ENCODE assay signal across 13 cellular contexts in genomic region chr6:53042112-53042511, GRCh38. TPM values are rescaled to one million over a fixed set of nuclear protein-coding genes. Genes with fewer than 3 reads are reported as not detected.
DNase-seq lines count a peak whose midpoint lies in the region; ATAC-seq and TF ChIP-seq lines count a peak whose summit lies in the region.
"Had no signal": no experiment of that assay in that cellular context is flagged by ENCODE, and none has a peak within 500 bp of the region (broad histone marks: within the 10 kb centered on the region; RNA-seq: fewer than 3 reads in every experiment).

No MANE protein-coding gene starts in this region.

- H3K36me3 ChIP-seq in adipocyte (ENCODE audit: control insufficient read depth, insufficient read depth, low read length, severe bottlenecking): peaks cover 32% of the 10 kb centered on the region
- H3K36me3 ChIP-seq in skeletal muscle tissue (ENCODE audit: control insufficient read depth in 3 of 3, insufficient read depth in 3 of 3, low read length in 3 of 3): peaks cover 20 to 31% (median 27%) of the 10 kb centered on the region in 3 donors

- ATAC-seq in GM21515 (IDR thresholded peaks at IDR 0.05; ENCODE audit: unreplicated experiment) (no peak), GM21423 (IDR thresholded peaks at IDR 0.05; ENCODE audit: unreplicated experiment) (no peak)

- peak overlapping the region; percentile 73 for H3K4me3 Mint-ChIP-seq in HFFc6

- H3K9me3 Mint-ChIP-seq in HFFc6: no peaks in the 10 kb centered on the region

- H3K4me1 Mint-ChIP-seq in HFFc6 (ENCODE audit: low read depth): peaks cover 81% of the 10 kb centered on the region

- TF ChIP-seq CTCF in HFFc6 (IDR thresholded peaks at IDR 0.05): no peak

- H3K27me3 ChIP-seq in adipocyte (replicated peaks; ENCODE audit: control insufficient read depth, insufficient read depth, low read length): no peaks in the 10 kb centered on the region
- H3K27me3 ChIP-seq in skeletal muscle tissue (ENCODE audit: control insufficient read depth in 3 of 3, insufficient read depth in 3 of 3, low read length in 3 of 3): no peaks in the 10 kb centered on the region
- H3K27me3 ChIP-seq: colonic mucosa, testis had no signal

- H3K9ac ChIP-seq in adipocyte (ENCODE audit: low read length) (peak overlapping the region; percentile 70), skeletal muscle tissue (ENCODE audit: low read depth in 1 of 3, low read length in 3 of 3) (no peak overlapping the region)

- peak overlapping the region; percentile 57 for H3K27ac ChIP-seq in skeletal muscle tissue (ENCODE audit: low read depth, low read length)
- H3K27ac ChIP-seq: colonic mucosa, testis had no signal

- peak overlapping the region; percentile 82 for H3K27ac Mint-ChIP-seq in HFFc6

- peak; percentile 93 for DNase-seq in HFFc6
- peak; percentile 91 for DNase-seq in adipocyte (ENCODE audit: low read depth)
- peak; percentile 78 for DNase-seq in fibroblast of the conjunctiva (ENCODE audit: low read depth)
- DNase-seq in stimulated activated naive CD4-positive, alpha-beta T cell (lab: John Stamatoyannopoulos, UW): no peak
- DNase-seq in posterior cingulate gyrus: no peak
- DNase-seq: activated CD8-positive, alpha-beta memory T cell treated with anti-CD3 and anti-CD28 coated beads for 24 hours; colonic mucosa; SHP77 treated with DMSO at 0.1 percent for 48 hours; testis had no signal

- peak overlapping the region; percentile 70 for H3K4me3 ChIP-seq in adipocyte (ENCODE audit: low read length)
- no peak overlapping the region for H3K4me3 ChIP-seq in skeletal muscle tissue (ENCODE audit: low read length in 3 of 3)
- H3K4me3 ChIP-seq: colonic mucosa, lung, testis had no signal

- peaks cover 1% of the 10 kb centered on the region; the same call in 1 of the 2 replicates for H3K27me3 Mint-ChIP-seq in HFFc6 (ENCODE audit: insufficient read depth)

- intact Hi-C loops in posterior cingulate gyrus (cut with DNase I): no loop called here

- H3K9me3 ChIP-seq in adipocyte (ENCODE audit: control insufficient read depth, low read length) (no peaks in the 10 kb centered on the region), skeletal muscle tissue (ENCODE audit: control insufficient read depth in 3 of 3, low read length in 3 of 3) (no peaks in the 10 kb centered on the region)
- H3K9me3 ChIP-seq: colonic mucosa, testis had no signal

- H3K4me1 ChIP-seq in adipocyte (ENCODE audit: control insufficient read depth, insufficient read depth, low read length) (peaks cover 44% of the 10 kb centered on the region), skeletal muscle tissue (ENCODE audit: control insufficient read depth in 3 of 3, insufficient read depth in 3 of 3, low read length in 3 of 3) (peaks cover 20 to 24% (median 21%) of the 10 kb centered on the region in 3 donors)
- H3K4me1 ChIP-seq: colonic mucosa had no signal

- H3K36me3 Mint-ChIP-seq in HFFc6 (ENCODE audit: low read depth): peaks cover 37% of the 10 kb centered on the region

RNA-seq across cellular contexts. Expression of gene CILK1, which starts 19.5 kb away (rescaled TPM):
- total RNA-seq in HFFc6 (2021; fragmentation: NEBNext Ultra II Directional; extraction: Animal tissue kit (Norgen Biotek cat#: 25700)): 10 to 100 TPM; 13.6 to 17.8 (median 16.2) TPM
- total RNA-seq in skeletal muscle tissue: 6.3 TPM

RNA-seq across cellular contexts. Expression of gene FBXO9, which starts 23.1 kb away (rescaled TPM):
- total RNA-seq in HFFc6 (2021; fragmentation: NEBNext Ultra II Directional; extraction: Animal tissue kit (Norgen Biotek cat#: 25700)): 100 to 1,000 TPM; 105 to 135 (median 122) TPM
- 30.8 TPM for total RNA-seq in skeletal muscle tissue

RNA-seq across cellular contexts. Expression of gene GSTA4, which starts 47.0 kb away (rescaled TPM):
- total RNA-seq in HFFc6 (2021; fragmentation: NEBNext Ultra II Directional; extraction: Animal tissue kit (Norgen Biotek cat#: 25700)): 10 to 100 TPM; 15.5 to 21.2 (median 19.7) TPM
- 35.5 TPM for total RNA-seq in skeletal muscle tissue

Comparison
In these comparisons a context has a peak if more than half of its experiments do, and no peak if none do; other contexts are left out.
1. DNase-seq: peak in HFFc6 (single experiment), adipocyte (single experiment) and fibroblast of the conjunctiva (single experiment); none in stimulated activated naive CD4-positive, alpha-beta T cell (0 of 6) and posterior cingulate gyrus (0 of 10).